11 cellular contexts compared by ENCODE assay signal in genomic region chr11:117808768-117809167, GRCh38. TPM values are rescaled to one million over a fixed set of nuclear protein-coding genes. Genes with fewer than 3 reads are reported as not detected.
A peak's percentile ranks its signal among the peaks of the same experiment; 100 is the strongest.
DNase-seq lines count a peak whose midpoint lies in the region; ATAC-seq and TF ChIP-seq lines count a peak whose summit lies in the region.
"Had no signal": no experiment of that assay in that cellular context is flagged by ENCODE, and none has a peak within 500 bp of the region (broad histone marks: within the 10 kb centered on the region; RNA-seq: fewer than 3 reads in every experiment).

No MANE protein-coding gene starts in this region.

- in situ Hi-C loops in mammary epithelial cell (cut with MboI; ENCODE audit: low sequenced_read_pairs in 2 of 2): loop anchor here (5.0 kb wide), 1 partner anchor 381 kb away; no protein-coding TSS in a partner anchor

- H3K36me3 ChIP-seq in mammary epithelial cell (ENCODE audit: insufficient read depth, low read length) (no peaks in the 10 kb centered on the region), upper lobe of left lung (no peaks in the 10 kb centered on the region), PC-9 (ENCODE audit: low read depth) (no peaks in the 10 kb centered on the region)

- H3K27me3 Mint-ChIP-seq in MCF 10A (ENCODE audit: insufficient read depth, unreplicated experiment): peaks cover 32% of the 10 kb centered on the region
- no peaks in the 10 kb centered on the region for H3K27me3 Mint-ChIP-seq in brain
- H3K27me3 Mint-ChIP-seq: T-cell had no signal

- peak; percentile 40 to 56 for ATAC-seq in right cardiac atrium
- peak; percentile 37 to 68 for ATAC-seq in upper lobe of left lung (ENCODE audit: low FRiP score in 2 of 2)

- DNase-seq in mammary epithelial cell: peak; percentile 33
- no peak for DNase-seq in MCF 10A (ENCODE audit: unreplicated experiment)
- peak in 1 of 3 donors; percentile 70 for DNase-seq in right cardiac atrium
- no peak for DNase-seq in upper lobe of left lung
- DNase-seq in PC-9: no peak
- DNase-seq in HEK293T (ENCODE audit: extremely low spot score): no peak
- no peak for DNase-seq in OCI-M2 (lab: John Stamatoyannopoulos, UW; ENCODE audit: unreplicated experiment)

- H3K4me3 Mint-ChIP-seq in MCF 10A (ENCODE audit: unreplicated experiment) (no peak overlapping the region), brain (no peak overlapping the region)
- H3K4me3 Mint-ChIP-seq: activated naive CD8-positive, alpha-beta T cell; T-cell had no signal

- H3K27ac ChIP-seq in mammary epithelial cell (ENCODE audit: insufficient read depth, low read depth, low read length): no peak overlapping the region
- no peak overlapping the region for H3K27ac ChIP-seq in right cardiac atrium (ENCODE audit: low read length)
- no peak overlapping the region for H3K27ac ChIP-seq in upper lobe of left lung
- no peak overlapping the region for H3K27ac ChIP-seq in PC-9

- no TSS peak for BruUV-seq in mammary epithelial cell (replicated peaks; lab: Mats Ljungman, UMichigan)
- no TSS peak for BruUV-seq in MCF 10A (replicated peaks; lab: Mats Ljungman, UMichigan)
- BruUV-seq in PC-9 (replicated peaks; lab: Mats Ljungman, UMichigan): no TSS peak

- H3K36me3 Mint-ChIP-seq in MCF 10A (ENCODE audit: insufficient read depth, unreplicated experiment) (no peaks in the 10 kb centered on the region), brain (no peaks in the 10 kb centered on the region)
- H3K36me3 Mint-ChIP-seq: activated naive CD8-positive, alpha-beta T cell; T-cell had no signal

- dilution Hi-C loops in mammary epithelial cell (cut with HindIII; ENCODE audit: low sequenced_read_pairs): no loop called here

- H3K9me3 Mint-ChIP-seq in MCF 10A (ENCODE audit: unreplicated experiment): no peaks in the 10 kb centered on the region
- peaks cover 0 to 3% (median 0%) of the 10 kb centered on the region in 5 experiments for H3K9me3 Mint-ChIP-seq in brain
- H3K9me3 Mint-ChIP-seq: T-cell had no signal

- CTCF ChIA-PET in mammary epithelial cell (lab: Charles Lee; ENCODE audit: low non-redundant PET) (interaction anchor here (1.0 to 1.3 kb wide), 2 partner anchors 138 to 382 kb away, joined by 4 to 22 read pairs; no protein-coding TSS in a partner anchor), MCF 10A (lab: Yijun Ruan, JAX) (interaction anchor here (0.6 to 8.6 kb wide), 20 partner anchors 9 to 422 kb away, joined by 3 to 112 read pairs (median 5); partner anchors contain the start of gene FXYD2), PC-9 (lab: Charles Lee) (interaction anchor here (0.6 to 1.5 kb wide), 6 partner anchors 9 to 384 kb away, joined by 3 to 7 read pairs (median 4); no protein-coding TSS in a partner anchor), HEK293T (lab: Yijun Ruan, JAX) (interaction anchor here (0.7 to 4.6 kb wide), 5 partner anchors 10 to 383 kb away, joined by 3 to 48 read pairs (median 16); no protein-coding TSS in a partner anchor)

- H3K4me1 Mint-ChIP-seq in MCF 10A (ENCODE audit: insufficient read depth, unreplicated experiment) (no peaks in the 10 kb centered on the region), brain (peaks cover 54% of the 10 kb centered on the region)

- H3F3A ChIP-seq in PC-9 (ENCODE audit: insufficient read depth, low read depth): peaks cover 4% of the 10 kb centered on the region; the same call in 1 of the 2 replicates

- TF ChIP-seq EP300 in upper lobe of left lung (IDR thresholded peaks at IDR 0.05): no peak

- H3K4me1 ChIP-seq in mammary epithelial cell (ENCODE audit: insufficient read depth, low read length) (peaks cover 8% of the 10 kb centered on the region), right cardiac atrium (ENCODE audit: control insufficient read depth, insufficient read depth, low read length) (no peaks in the 10 kb centered on the region), upper lobe of left lung (peaks cover 5 to 11% (median 9%) of the 10 kb centered on the region in 4 donors), PC-9 (replicated peaks; ENCODE audit: insufficient read depth) (peaks cover 7% of the 10 kb centered on the region; the same call in 1 of the 2 replicates)

- H3K4me3 ChIP-seq in mammary epithelial cell (replicated peaks in 1 of 3; ENCODE audit: insufficient read depth in 1 of 3, low read depth in 2 of 3, low read length in 3 of 3): no peak overlapping the region
- H3K4me3 ChIP-seq in right cardiac atrium (ENCODE audit: low read length): no peak overlapping the region
- no peak overlapping the region for H3K4me3 ChIP-seq in upper lobe of left lung
- H3K4me3 ChIP-seq in PC-9: no peak overlapping the region

- H3K9me3 ChIP-seq in mammary epithelial cell (replicated peaks; ENCODE audit: insufficient read depth, low read length) (no peaks in the 10 kb centered on the region), right cardiac atrium (ENCODE audit: control insufficient read depth, low read length) (no peaks in the 10 kb centered on the region), upper lobe of left lung (no peaks in the 10 kb centered on the region), PC-9 (ENCODE audit: insufficient read depth, low read depth) (no peaks in the 10 kb centered on the region)

- no peak for TF ChIP-seq POLR2A in upper lobe of left lung (IDR thresholded peaks at IDR 0.05)

- no peak overlapping the region for H3K9ac ChIP-seq in mammary epithelial cell (ENCODE audit: insufficient read depth, low read length)

- no peaks in the 10 kb centered on the region for H4K20me1 ChIP-seq in mammary epithelial cell (ENCODE audit: insufficient read depth, low read length)
- no peaks in the 10 kb centered on the region for H4K20me1 ChIP-seq in PC-9 (ENCODE audit: insufficient read depth)

- H2AFZ ChIP-seq in mammary epithelial cell (ENCODE audit: low read depth, low read length): peak overlapping the region; percentile 80
- no peak overlapping the region for H2AFZ ChIP-seq in PC-9

- no peaks in the 10 kb centered on the region for H3K79me2 ChIP-seq in mammary epithelial cell (ENCODE audit: insufficient read depth, low read length)
- no peaks in the 10 kb centered on the region for H3K79me2 ChIP-seq in PC-9 (ENCODE audit: low read depth)

- POLR2A ChIA-PET in MCF 10A (lab: Yijun Ruan, JAX): no interaction called here
- POLR2A ChIA-PET in PC-9 (lab: Charles Lee; ENCODE audit: unreplicated experiment): no interaction called here
- POLR2A ChIA-PET in HEK293T (lab: Yijun Ruan, JAX): interaction anchor here (2.3 kb wide), 1 partner anchor 8 kb away, joined by 5 read pairs; no protein-coding TSS in a partner anchor

- H3K27ac Mint-ChIP-seq in MCF 10A (ENCODE audit: low read depth, unreplicated experiment) (no peak overlapping the region), brain (peak overlapping the region; percentile 15 to 63 (median 29))
- H3K27ac Mint-ChIP-seq: activated naive CD8-positive, alpha-beta T cell had no signal

- intact Hi-C loops in mammary epithelial cell (cut with micrococcal nuclease) (loop anchor here (1.0 kb wide), 2 partner anchors 9 to 382 kb away; no protein-coding TSS in a partner anchor), MCF 10A (cut with micrococcal nuclease) (loop anchor here (2.0 to 10.0 kb wide), 2 partner anchors 366 to 382 kb away; partner anchors contain the start of gene SCN2B), right cardiac atrium (cut with DNase I) (loop anchor here (5.0 to 10.0 kb wide), 2 partner anchors 246 to 366 kb away; no protein-coding TSS in a partner anchor), PC-9 (cut with micrococcal nuclease; ENCODE audit: unreplicated experiment) (loop anchor here (2.0 kb wide), 1 partner anchor 382 kb away; no protein-coding TSS in a partner anchor)

- TF ChIP-seq CTCF in mammary epithelial cell (conservative IDR thresholded peaks at IDR 0.05 in 1 of 2, IDR thresholded peaks at IDR 0.05 in 1 of 2; ENCODE audit: extremely low read depth in 1 of 2, insufficient read depth in 1 of 2, low read depth in 1 of 2, low read length in 2 of 2): no peak
- no peak for TF ChIP-seq CTCF in MCF 10A (IDR thresholded peaks at IDR 0.05; ENCODE audit: unreplicated experiment)
- TF ChIP-seq CTCF in brain (conservative IDR thresholded peaks at IDR 0.05): no peak
- no peak for TF ChIP-seq CTCF in upper lobe of left lung (IDR thresholded peaks at IDR 0.05)
- no peak for TF ChIP-seq CTCF in PC-9 (conservative IDR thresholded peaks at IDR 0.05)

- H3K4me2 ChIP-seq in mammary epithelial cell (ENCODE audit: insufficient read depth, low read depth, low read length) (peak overlapping the region; percentile 71), PC-9 (no peak overlapping the region)

- H3K9me2 ChIP-seq in PC-9 (ENCODE audit: insufficient read depth): no peaks in the 10 kb centered on the region

- 57% methylated on average over 9 of the region's 13 CpGs for WGBS in mammary epithelial cell (ENCODE audit: low coverage, missing lambda C conversion rate)
- 68% methylated on average over 13 of the region's 13 CpGs for WGBS in right cardiac atrium
- 76 to 86% methylated on average over 13 of the region's 13 CpGs for WGBS in upper lobe of left lung, 2 donors

- H3K27me3 ChIP-seq in mammary epithelial cell (ENCODE audit: insufficient read depth, low read length) (no peaks in the 10 kb centered on the region), right cardiac atrium (ENCODE audit: control insufficient read depth, insufficient read depth) (no peaks in the 10 kb centered on the region), upper lobe of left lung (no peaks in the 10 kb centered on the region), PC-9 (ENCODE audit: insufficient read depth, low read depth) (peaks cover 37% of the 10 kb centered on the region)

TF ChIP-seq in HEK293T, 16 proteins besides CTCF, POLR2A, EP300 and RAD21:
- TF ChIP-seq SP1 (IDR thresholded peaks at IDR 0.05) (no peak), NFRKB (IDR thresholded peaks at IDR 0.05) (no peak), FOXK2 (IDR thresholded peaks at IDR 0.05) (no peak), FOXA1 (IDR thresholded peaks at IDR 0.05) (no peak)

RNA-seq across cellular contexts. Expression of gene DSCAML1, which starts 11.8 kb away (rescaled TPM):
- not detected for total RNA-seq in mammary epithelial cell
- 0.01 TPM for polyA plus RNA-seq in mammary epithelial cell
- polyA minus RNA-seq in mammary epithelial cell: not detected
- not detected in 2 replicates for total RNA-seq in MCF 10A (2022)
- polyA plus RNA-seq in brain (ENCODE audit: insufficient read depth, low read depth, low replicate concordance): 9.6 TPM
- 1 to 10 TPM in 2 of 4 donors, under 1 TPM in 2; 0.45 to 1.4 (median 1.1) TPM for total RNA-seq in right cardiac atrium
- 0.70 TPM for polyA plus RNA-seq in right cardiac atrium
- total RNA-seq in upper lobe of left lung: 1 to 10 TPM in 3 of 6 donors, under 1 TPM in 3; 0.30 to 3.1 (median 1.3) TPM
- total RNA-seq in PC-9 (2021): not detected in 2 replicates
- total RNA-seq: RPMI7951 had no signal

RNA-seq across cellular contexts. Expression of gene FXYD2, which starts 15.8 kb away (rescaled TPM):
- total RNA-seq in mammary epithelial cell (not detected), MCF 10A (2022) (not detected in 2 replicates), right cardiac atrium (1 to 10 TPM; 1.1 to 4.0 (median 1.9) TPM), upper lobe of left lung (1 to 10 TPM in 4 of 6 donors, under 1 TPM in 2; 0.15 to 4.5 (median 2.4) TPM), PC-9 (2021) (not detected in 2 replicates)
- polyA plus RNA-seq in mammary epithelial cell (0.11 TPM), brain (ENCODE audit: insufficient read depth, low read depth, low replicate concordance) (0.63 TPM), right cardiac atrium (2.1 TPM)
- polyA minus RNA-seq in mammary epithelial cell: not detected
- total RNA-seq: RPMI7951 had no signal
